19 cellular contexts compared by ENCODE assay signal in genomic region chr16:12021578-12022265, GRCh38. TPM values are rescaled to one million over a fixed set of nuclear protein-coding genes. Genes with fewer than 3 reads are reported as not detected.
"Had no signal": no experiment of that assay in that cellular context is flagged by ENCODE, and none has a peak within 500 bp of the region (broad histone marks: within the 10 kb centered on the region; RNA-seq: fewer than 3 reads in every experiment).

No MANE protein-coding gene starts in this region.

- H3K27ac Mint-ChIP-seq: activated naive CD4-positive, alpha-beta T cell treated with anti-CD3 and anti-CD28 coated beads, Interleukin-2, amount 50 U/mL, for 72 hours; memory B cell; natural killer cell treated with Interleukin-12 subunit alpha and Interleukin-12 subunit beta and Interleukin-15 and Interleukin-18, amount 100 ng/mL, for 72 hours; T-helper 1 cell treated with Interleukin-12 subunit alpha and Interleukin-12 subunit beta and Interleukin-4 antibody, amounts not matched to agents 30 μg/mL and 1 μg/mL, for 36 hours had no signal

- H3K36me3 Mint-ChIP-seq: activated naive CD4-positive, alpha-beta T cell treated with anti-CD3 and anti-CD28 coated beads, Interleukin-2, amount 50 U/mL, for 72 hours; natural killer cell treated with Interleukin-12 subunit alpha and Interleukin-12 subunit beta and Interleukin-15 and Interleukin-18, amount 100 ng/mL, for 72 hours had no signal

- H3K27me3 ChIP-seq: brain microvascular endothelial cell, stomach had no signal

- H3K4me3 ChIP-seq: psoas muscle, stomach, thoracic aorta had no signal

- H3K27me3 Mint-ChIP-seq: memory B cell; natural killer cell treated with Interleukin-12 subunit alpha and Interleukin-12 subunit beta and Interleukin-15 and Interleukin-18, amount 100 ng/mL, for 72 hours had no signal

- H3K9me3 ChIP-seq: psoas muscle, stomach, thoracic aorta had no signal

- H3K4me3 Mint-ChIP-seq: activated T-cell treated with anti-CD3 and anti-CD28 coated beads, Interleukin-2, amount 50 U/mL, for 4 hours; memory B cell; natural killer cell treated with Interleukin-12 subunit alpha and Interleukin-12 subunit beta and Interleukin-15 and Interleukin-18, amount 100 ng/mL, for 72 hours; T-helper 1 cell treated with Interleukin-12 subunit alpha and Interleukin-12 subunit beta and Interleukin-4 antibody, amounts not matched to agents 30 μg/mL and 1 μg/mL, for 36 hours had no signal

- ATAC-seq: activated naive CD4-positive, alpha-beta T cell treated with anti-CD3 and anti-CD28 coated beads, Interleukin-2, amount 50 U/mL, for 72 hours; activated T-cell treated with anti-CD3 and anti-CD28 coated beads, Interleukin-2, amount 50 U/mL, for 4 hours; left lobe of liver; natural killer cell treated with Interleukin-12 subunit alpha and Interleukin-12 subunit beta and Interleukin-15 and Interleukin-18, amount 100 ng/mL, for 72 hours had no signal

- H3K4me1 ChIP-seq: psoas muscle had no signal

- H3K9me3 Mint-ChIP-seq: activated naive CD4-positive, alpha-beta T cell treated with anti-CD3 and anti-CD28 coated beads, Interleukin-2, amount 50 U/mL, for 72 hours; activated T-cell treated with anti-CD3 and anti-CD28 coated beads, Interleukin-2, amount 50 U/mL, for 4 hours; memory B cell; natural killer cell treated with Interleukin-12 subunit alpha and Interleukin-12 subunit beta and Interleukin-15 and Interleukin-18, amount 100 ng/mL, for 72 hours; T-helper 1 cell treated with Interleukin-12 subunit alpha and Interleukin-12 subunit beta and Interleukin-4 antibody, amounts not matched to agents 30 μg/mL and 1 μg/mL, for 36 hours had no signal

- H3K27ac ChIP-seq: brain microvascular endothelial cell, psoas muscle, thoracic aorta had no signal

- DNase-seq: activated CD4-positive, alpha-beta T cell treated with anti-CD3 and anti-CD28 coated beads for 1 hour; activated CD4-positive, alpha-beta T cell treated with anti-CD3 and anti-CD28 coated beads, Interleukin-2, amount 50 U/mL, for 48 hours; activated effector memory CD4-positive, alpha-beta T cell treated with anti-CD3 and anti-CD28 coated beads, Interleukin-2, amount 50 U/mL, for 16 hours; activated T-cell treated with anti-CD3 and anti-CD28 coated beads, Interleukin-2, amount 50 U/mL, for 4 hours; amygdala; brain microvascular endothelial cell; cerebellar nuclear complex; dermis blood vessel endothelial cell; occipital lobe; psoas muscle; stimulated activated CD4-positive, alpha-beta T cell treated with anti-CD3 and anti-CD28 coated beads, Interleukin-4, amount 100 ng/mL, for 1 hour; stomach had no signal

- H3K36me3 ChIP-seq: brain microvascular endothelial cell, stomach, thoracic aorta had no signal

RNA-seq across cellular contexts. Expression of gene TNFRSF17, which starts 56.7 kb away (rescaled TPM):
- total RNA-seq: activated naive CD4-positive, alpha-beta T cell treated with anti-CD3 and anti-CD28 coated beads, Interleukin-2, amount 50 U/mL, for 72 hours; activated T-cell treated with anti-CD3 and anti-CD28 coated beads, Interleukin-2, amount 50 U/mL, for 4 hours; dermis blood vessel endothelial cell; natural killer cell treated with Interleukin-12 subunit alpha and Interleukin-12 subunit beta and Interleukin-15 and Interleukin-18, amount 100 ng/mL, for 72 hours; occipital lobe; psoas muscle; thoracic aorta; urinary bladder had no signal
- polyA plus RNA-seq: urinary bladder had no signal
